Comparison of ENCODE assay signal across 13 cellular contexts in genomic region chr6:111263837-111264236, GRCh38.
DNase-seq lines count a peak whose midpoint lies in the region; ATAC-seq and TF ChIP-seq lines count a peak whose summit lies in the region.
"Had no signal": no experiment of that assay in that cellular context is flagged by ENCODE, and none has a peak within 500 bp of the region (broad histone marks: within the 10 kb centered on the region; RNA-seq: fewer than 3 reads in every experiment).

No MANE protein-coding gene starts in this region.

- H3K27me3 ChIP-seq in tibial artery, result no peaks in the 10 kb centered on the region
- H3K27me3 ChIP-seq: left lung had no signal

- H3K4me1 Mint-ChIP-seq in activated naive CD8-positive, alpha-beta T cell (ENCODE audit: low read depth), result peaks cover 44% of the 10 kb centered on the region

- peaks cover 15 to 51% (median 34%) of the 10 kb centered on the region in 3 donors for H3K36me3 ChIP-seq in tibial artery

- H3K9me3 ChIP-seq in tibial artery, result no peaks in the 10 kb centered on the region
- H3K9me3 ChIP-seq: left lung had no signal

- intact Hi-C loops in tibial artery (cut with DNase I; ENCODE audit: low total_unique reads), result loop anchor here (10.0 kb wide), 1 partner anchor 351 kb away; no protein-coding TSS in a partner anchor

- H3K4me1 ChIP-seq in tibial artery, result peaks cover 0 to 18% (median 12%) of the 10 kb centered on the region in 4 donors

- H3K36me3 Mint-ChIP-seq in activated naive CD8-positive, alpha-beta T cell, result peaks cover 18% of the 10 kb centered on the region

- no peak overlapping the region for H3K4me3 ChIP-seq in tibial artery
- H3K4me3 ChIP-seq: left lung had no signal

- H3K27me3 Mint-ChIP-seq in activated naive CD8-positive, alpha-beta T cell, result no peaks in the 10 kb centered on the region
- H3K27me3 Mint-ChIP-seq: stimulated activated naive B cell treated with anti-CD40 and anti-IgM and Interleukin-4, amounts not matched to agents 10 μg/mL and 1 μg/mL and 100 μg/mL, for 72 hours had no signal

- no peak overlapping the region for H3K27ac ChIP-seq in tibial artery
- H3K27ac ChIP-seq: left lung had no signal

- peak; percentile 78 for DNase-seq in AG20443 (ENCODE audit: low spot score)
- peak; percentile 42 for DNase-seq in HS-27A (ENCODE audit: low read depth)
- peak; percentile 76 for DNase-seq in islet precursor cell
- DNase-seq in activated gamma-delta T cell (lab: John Stamatoyannopoulos, UW), result no peak
- DNase-seq in tibial artery, result no peak
- no peak for DNase-seq in NCI-H2171 (lab: John Stamatoyannopoulos, UW)
- DNase-seq: left lung; NCI-H2227 treated with DMSO at 0.1 percent for 48 hours; retina; stimulated activated naive B cell treated with anti-CD40 and anti-IgM and Interleukin-4, amounts not matched to agents 10 μg/mL and 1 μg/mL and 100 μg/mL, for 72 hours; T-helper 1 cell had no signal

- no peak for ATAC-seq in GM21360 (IDR thresholded peaks at IDR 0.05; ENCODE audit: unreplicated experiment)
- ATAC-seq: left lung; stimulated activated naive B cell treated with anti-CD40 and anti-IgM and Interleukin-4, amounts not matched to agents 10 μg/mL and 1 μg/mL and 100 μg/mL, for 72 hours had no signal

- no peak overlapping the region for H3K4me3 Mint-ChIP-seq in activated naive CD8-positive, alpha-beta T cell
- H3K4me3 Mint-ChIP-seq: stimulated activated naive B cell treated with anti-CD40 and anti-IgM and Interleukin-4, amounts not matched to agents 10 μg/mL and 1 μg/mL and 100 μg/mL, for 72 hours had no signal

- peak overlapping the region; percentile 37 for H3K27ac Mint-ChIP-seq in activated naive CD8-positive, alpha-beta T cell
- H3K27ac Mint-ChIP-seq: stimulated activated naive B cell treated with anti-CD40 and anti-IgM and Interleukin-4, amounts not matched to agents 10 μg/mL and 1 μg/mL and 100 μg/mL, for 72 hours had no signal

- H3K9me3 Mint-ChIP-seq in activated naive CD8-positive, alpha-beta T cell (ENCODE audit: low read depth), result no peaks in the 10 kb centered on the region
- H3K9me3 Mint-ChIP-seq: stimulated activated naive B cell treated with anti-CD40 and anti-IgM and Interleukin-4, amounts not matched to agents 10 μg/mL and 1 μg/mL and 100 μg/mL, for 72 hours had no signal

- TF ChIP-seq CTCF in tibial artery (IDR thresholded peaks at IDR 0.05), result no peak

Comparison
In these comparisons a context has a peak if more than half of its experiments do, and no peak if none do; other contexts are left out.
1. DNase-seq: peak in AG20443 (single experiment), HS-27A (single experiment) and islet precursor cell (single experiment); none in activated gamma-delta T cell (single experiment), tibial artery (0 of 2) and NCI-H2171 (single experiment).